Comparison of ENCODE assay signal across 1 cellular context in genomic region chr4:99047710-99048109, GRCh38.
TF ChIP-seq lines count a peak whose summit lies in the region.

No MANE protein-coding gene starts in this region.

TF ChIP-seq in K562, 482 proteins besides CTCF, POLR2A, EP300 and RAD21:
- no peak for TF ChIP-seq HDAC6 (IDR thresholded peaks at IDR 0.05; ENCODE audit: low read depth, low read length)
- TF ChIP-seq PHB2 (IDR thresholded peaks at IDR 0.05; ENCODE audit: low read depth): no peak
- no peak for TF ChIP-seq NFATC3 (IDR thresholded peaks at IDR 0.05)
- TF ChIP-seq ZNF318 (IDR thresholded peaks at IDR 0.05; ENCODE audit: borderline replicate concordance in 1 of 2, low read depth in 1 of 2): no peak
- no peak for TF ChIP-seq ZNF134 (CRISPR knock-in tag; conservative IDR thresholded peaks at IDR 0.05)
- TF ChIP-seq USF2 (CRISPR knock-in tag; IDR thresholded peaks at IDR 0.05): no peak
- TF ChIP-seq FOXK2 (conservative IDR thresholded peaks at IDR 0.05 in 1 of 2, IDR thresholded peaks at IDR 0.05 in 1 of 2; ENCODE audit: low read depth in 2 of 2): no peak
- TF ChIP-seq NFRKB (IDR thresholded peaks at IDR 0.05; ENCODE audit: low read depth): no peak
- TF ChIP-seq DIDO1 (tag; IDR thresholded peaks at IDR 0.05; ENCODE audit: low read depth): no peak
- no peak for TF ChIP-seq DLX4 (CRISPR knock-in tag; IDR thresholded peaks at IDR 0.05)
- no peak for TF ChIP-seq FUS (optimal IDR thresholded peaks at IDR 0.05; ENCODE audit: low read depth, low read length)
- TF ChIP-seq CREB1 (IDR thresholded peaks at IDR 0.05): no peak
- TF ChIP-seq CREB1 (CRISPR knock-in tag; IDR thresholded peaks at IDR 0.05): no peak
- no peak for TF ChIP-seq MTA2 (IDR thresholded peaks at IDR 0.05; ENCODE audit: low read depth)
- no peak for TF ChIP-seq BRF1 (IDR thresholded peaks at IDR 0.05; ENCODE audit: borderline replicate concordance, extremely low read depth, insufficient read length)
- TF ChIP-seq PTBP1 (IDR thresholded peaks at IDR 0.05; ENCODE audit: low read depth, low read length): no peak
- no peak for TF ChIP-seq PKNOX1 (IDR thresholded peaks at IDR 0.05)
- TF ChIP-seq LEF1 (IDR thresholded peaks at IDR 0.05): no peak
